1 cellular context compared by ENCODE assay signal in the genomic region with DNA sequence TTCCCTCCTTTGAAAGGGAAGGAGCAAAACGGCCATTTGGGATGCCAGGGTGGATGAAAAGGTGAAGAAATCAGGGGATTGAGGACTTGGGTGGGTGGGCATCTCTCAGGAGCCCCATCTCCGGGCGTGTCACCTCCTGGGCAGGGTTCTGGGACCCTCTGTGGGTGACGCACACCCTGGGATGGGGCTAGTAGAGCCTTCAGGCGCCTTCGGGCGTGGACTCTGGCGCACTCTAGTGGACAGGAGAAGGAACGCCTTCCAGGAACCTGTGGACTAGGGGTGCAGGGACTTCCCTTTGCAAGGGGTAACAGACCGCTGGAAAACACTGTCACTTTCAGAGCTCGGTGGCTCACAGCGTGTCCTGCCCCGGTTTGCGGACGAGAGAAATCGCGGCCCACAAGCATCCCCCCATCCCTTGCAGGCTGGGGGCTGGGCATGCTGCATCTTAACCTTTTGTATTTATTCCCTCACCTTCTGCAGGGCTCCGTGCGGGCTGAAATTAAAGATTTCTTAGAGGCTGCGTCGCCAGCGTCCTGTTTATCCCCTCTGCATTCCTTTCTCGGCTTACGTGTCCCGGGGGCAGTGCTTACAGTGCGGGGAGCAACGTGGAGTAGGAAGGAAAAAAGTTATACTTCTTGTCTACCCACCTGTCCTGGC.
TF ChIP-seq lines count a peak whose summit lies in the region.

No MANE protein-coding gene starts in this region.

TF ChIP-seq in K562, 482 proteins besides CTCF, POLR2A, EP300 and RAD21 (continued from another document and continues in another):
- TF ChIP-seq CREB3L1 (IDR thresholded peaks at IDR 0.05; ENCODE audit: borderline replicate concordance, low read depth) (no peak), HDAC8 (tag; IDR thresholded peaks at IDR 0.05) (no peak), NR2C1 (IDR thresholded peaks at IDR 0.05) (no peak), NR2C1 (tag; IDR thresholded peaks at IDR 0.05) (no peak), ETV5 (CRISPR knock-in tag; IDR thresholded peaks at IDR 0.05; ENCODE audit: low read depth) (no peak), SRF (CRISPR knock-in tag; IDR thresholded peaks at IDR 0.05) (0 out of 4 replicates have a peak, but pooled peaks of 1 of the 2 experiments have one; percentile 17), RFX1 (IDR thresholded peaks at IDR 0.05) (no peak), RFX7 (CRISPR knock-in tag; IDR thresholded peaks at IDR 0.05) (no peak), TOE1 (IDR thresholded peaks at IDR 0.05; ENCODE audit: borderline replicate concordance) (no peak), TOE1 (CRISPR knock-in tag; IDR thresholded peaks at IDR 0.05; ENCODE audit: borderline replicate concordance, low read depth) (no peak), ZBTB7A (IDR thresholded peaks at IDR 0.05; ENCODE audit: borderline replicate concordance, control insufficient read depth, low read depth, low read length) (peak; percentile 71; the same call in 1 of the 2 replicates), ELF2 (CRISPR knock-in tag; IDR thresholded peaks at IDR 0.05) (no peak), NRF1 (conservative IDR thresholded peaks at IDR 0.05 in 1 of 2, IDR thresholded peaks at IDR 0.05 in 1 of 2) (no peak), MAZ (CRISPR knock-in tag; conservative IDR thresholded peaks at IDR 0.05 in 1 of 2, IDR thresholded peaks at IDR 0.05 in 1 of 2) (peak; percentile 36 to 87; a peak in 2 of 4 replicates), PCBP2 (IDR thresholded peaks at IDR 0.05; ENCODE audit: low read depth, low read length, poor library complexity, severe bottlenecking) (no peak), ZNF175 (CRISPR knock-in tag; IDR thresholded peaks at IDR 0.05; ENCODE audit: low read depth) (no peak), HNRNPUL1 (IDR thresholded peaks at IDR 0.05; ENCODE audit: low read length) (no peak), RBFOX2 (IDR thresholded peaks at IDR 0.05; ENCODE audit: low read depth, low read length) (no peak), ARNT (IDR thresholded peaks at IDR 0.05) (no peak), FOXJ3 (CRISPR knock-in tag; IDR thresholded peaks at IDR 0.05) (no peak), CBFA2T2 (conservative IDR thresholded peaks at IDR 0.05) (no peak), FOXK1 (CRISPR knock-in tag; IDR thresholded peaks at IDR 0.05; ENCODE audit: borderline replicate concordance) (no peak), ZNF263 (CRISPR knock-in tag; IDR thresholded peaks at IDR 0.05; ENCODE audit: borderline replicate concordance) (peak; percentile 28; the same call in 1 of the 2 replicates), IRF2 (CRISPR knock-in tag; IDR thresholded peaks at IDR 0.05) (no peak), ZNF764 (CRISPR knock-in tag; IDR thresholded peaks at IDR 0.05; ENCODE audit: low read depth) (peak; percentile 19; the same call in 1 of the 2 replicates), ZBTB33 (CRISPR knock-in tag; IDR thresholded peaks at IDR 0.05) (0 out of 2 replicates have a peak, but pooled peaks have one; percentile 30), FOS (IDR thresholded peaks at IDR 0.05; ENCODE audit: extremely low read depth, insufficient read length) (no peak), PPARD (CRISPR knock-in tag; IDR thresholded peaks at IDR 0.05) (no peak), BRCA1 (IDR thresholded peaks at IDR 0.05) (no peak), BRCA1 (CRISPR knock-in tag; IDR thresholded peaks at IDR 0.05) (0 out of 2 replicates have a peak, but pooled peaks have one; percentile 35), XRCC5 (IDR thresholded peaks at IDR 0.05; ENCODE audit: low read depth, low read length) (0 out of 2 replicates have a peak, but pooled peaks have one; percentile 31), RNF2 (IDR thresholded peaks at IDR 0.05) (no peak), ZNF511 (CRISPR knock-in tag; IDR thresholded peaks at IDR 0.05) (no peak)
- TF ChIP-seq, protein P1, sequence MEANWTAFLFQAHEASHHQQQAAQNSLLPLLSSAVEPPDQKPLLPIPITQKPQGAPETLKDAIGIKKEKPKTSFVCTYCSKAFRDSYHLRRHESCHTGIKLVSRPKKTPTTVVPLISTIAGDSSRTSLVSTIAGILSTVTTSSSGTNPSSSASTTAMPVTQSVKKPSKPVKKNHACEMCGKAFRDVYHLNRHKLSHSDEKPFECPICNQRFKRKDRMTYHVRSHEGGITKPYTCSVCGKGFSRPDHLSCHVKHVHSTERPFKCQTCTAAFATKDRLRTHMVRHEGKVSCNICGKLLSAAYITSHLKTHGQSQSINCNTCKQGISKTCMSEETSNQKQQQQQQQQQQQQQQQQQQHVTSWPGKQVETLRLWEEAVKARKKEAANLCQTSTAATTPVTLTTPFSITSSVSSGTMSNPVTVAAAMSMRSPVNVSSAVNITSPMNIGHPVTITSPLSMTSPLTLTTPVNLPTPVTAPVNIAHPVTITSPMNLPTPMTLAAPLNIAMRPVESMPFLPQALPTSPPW (CRISPR knock-in tag; IDR thresholded peaks at IDR 0.05): peak; percentile 18; the same call in 1 of the 2 replicates
- TF ChIP-seq, protein P2, sequence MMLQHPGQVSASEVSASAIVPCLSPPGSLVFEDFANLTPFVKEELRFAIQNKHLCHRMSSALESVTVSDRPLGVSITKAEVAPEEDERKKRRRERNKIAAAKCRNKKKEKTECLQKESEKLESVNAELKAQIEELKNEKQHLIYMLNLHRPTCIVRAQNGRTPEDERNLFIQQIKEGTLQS (IDR thresholded peaks at IDR 0.05): peak; percentile 43; the same call in 1 of the 2 replicates
- TF ChIP-seq, protein P2 (CRISPR knock-in tag; conservative IDR thresholded peaks at IDR 0.05): no peak
- TF ChIP-seq, protein P3, sequence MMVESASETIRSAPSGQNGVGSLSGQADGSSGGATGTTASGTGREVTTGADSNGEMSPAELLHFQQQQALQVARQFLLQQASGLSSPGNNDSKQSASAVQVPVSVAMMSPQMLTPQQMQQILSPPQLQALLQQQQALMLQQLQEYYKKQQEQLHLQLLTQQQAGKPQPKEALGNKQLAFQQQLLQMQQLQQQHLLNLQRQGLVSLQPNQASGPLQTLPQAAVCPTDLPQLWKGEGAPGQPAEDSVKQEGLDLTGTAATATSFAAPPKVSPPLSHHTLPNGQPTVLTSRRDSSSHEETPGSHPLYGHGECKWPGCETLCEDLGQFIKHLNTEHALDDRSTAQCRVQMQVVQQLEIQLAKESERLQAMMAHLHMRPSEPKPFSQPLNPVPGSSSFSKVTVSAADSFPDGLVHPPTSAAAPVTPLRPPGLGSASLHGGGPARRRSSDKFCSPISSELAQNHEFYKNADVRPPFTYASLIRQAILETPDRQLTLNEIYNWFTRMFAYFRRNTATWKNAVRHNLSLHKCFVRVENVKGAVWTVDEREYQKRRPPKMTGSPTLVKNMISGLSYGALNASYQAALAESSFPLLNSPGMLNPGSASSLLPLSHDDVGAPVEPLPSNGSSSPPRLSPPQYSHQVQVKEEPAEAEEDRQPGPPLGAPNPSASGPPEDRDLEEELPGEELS (CRISPR knock-in tag; IDR thresholded peaks at IDR 0.05; ENCODE audit: borderline replicate concordance): no peak
- TF ChIP-seq, protein P4, sequence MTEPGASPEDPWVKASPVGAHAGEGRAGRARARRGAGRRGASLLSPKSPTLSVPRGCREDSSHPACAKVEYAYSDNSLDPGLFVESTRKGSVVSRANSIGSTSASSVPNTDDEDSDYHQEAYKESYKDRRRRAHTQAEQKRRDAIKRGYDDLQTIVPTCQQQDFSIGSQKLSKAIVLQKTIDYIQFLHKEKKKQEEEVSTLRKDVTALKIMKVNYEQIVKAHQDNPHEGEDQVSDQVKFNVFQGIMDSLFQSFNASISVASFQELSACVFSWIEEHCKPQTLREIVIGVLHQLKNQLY (CRISPR knock-in tag; conservative IDR thresholded peaks at IDR 0.05): no peak
- TF ChIP-seq, protein P5, sequence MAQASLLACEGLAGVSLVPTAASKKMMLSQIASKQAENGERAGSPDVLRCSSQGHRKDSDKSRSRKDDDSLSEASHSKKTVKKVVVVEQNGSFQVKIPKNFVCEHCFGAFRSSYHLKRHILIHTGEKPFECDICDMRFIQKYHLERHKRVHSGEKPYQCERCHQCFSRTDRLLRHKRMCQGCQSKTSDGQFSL (CRISPR knock-in tag; IDR thresholded peaks at IDR 0.05): no peak
- TF ChIP-seq, protein P5 (tag; IDR thresholded peaks at IDR 0.05): no peak
- TF ChIP-seq, protein P6, sequence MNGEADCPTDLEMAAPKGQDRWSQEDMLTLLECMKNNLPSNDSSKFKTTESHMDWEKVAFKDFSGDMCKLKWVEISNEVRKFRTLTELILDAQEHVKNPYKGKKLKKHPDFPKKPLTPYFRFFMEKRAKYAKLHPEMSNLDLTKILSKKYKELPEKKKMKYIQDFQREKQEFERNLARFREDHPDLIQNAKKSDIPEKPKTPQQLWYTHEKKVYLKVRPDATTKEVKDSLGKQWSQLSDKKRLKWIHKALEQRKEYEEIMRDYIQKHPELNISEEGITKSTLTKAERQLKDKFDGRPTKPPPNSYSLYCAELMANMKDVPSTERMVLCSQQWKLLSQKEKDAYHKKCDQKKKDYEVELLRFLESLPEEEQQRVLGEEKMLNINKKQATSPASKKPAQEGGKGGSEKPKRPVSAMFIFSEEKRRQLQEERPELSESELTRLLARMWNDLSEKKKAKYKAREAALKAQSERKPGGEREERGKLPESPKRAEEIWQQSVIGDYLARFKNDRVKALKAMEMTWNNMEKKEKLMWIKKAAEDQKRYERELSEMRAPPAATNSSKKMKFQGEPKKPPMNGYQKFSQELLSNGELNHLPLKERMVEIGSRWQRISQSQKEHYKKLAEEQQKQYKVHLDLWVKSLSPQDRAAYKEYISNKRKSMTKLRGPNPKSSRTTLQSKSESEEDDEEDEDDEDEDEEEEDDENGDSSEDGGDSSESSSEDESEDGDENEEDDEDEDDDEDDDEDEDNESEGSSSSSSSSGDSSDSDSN (IDR thresholded peaks at IDR 0.05; ENCODE audit: borderline replicate concordance in 1 of 2, low read depth in 2 of 2, low read length in 2 of 2): no peak
- TF ChIP-seq, protein P7, sequence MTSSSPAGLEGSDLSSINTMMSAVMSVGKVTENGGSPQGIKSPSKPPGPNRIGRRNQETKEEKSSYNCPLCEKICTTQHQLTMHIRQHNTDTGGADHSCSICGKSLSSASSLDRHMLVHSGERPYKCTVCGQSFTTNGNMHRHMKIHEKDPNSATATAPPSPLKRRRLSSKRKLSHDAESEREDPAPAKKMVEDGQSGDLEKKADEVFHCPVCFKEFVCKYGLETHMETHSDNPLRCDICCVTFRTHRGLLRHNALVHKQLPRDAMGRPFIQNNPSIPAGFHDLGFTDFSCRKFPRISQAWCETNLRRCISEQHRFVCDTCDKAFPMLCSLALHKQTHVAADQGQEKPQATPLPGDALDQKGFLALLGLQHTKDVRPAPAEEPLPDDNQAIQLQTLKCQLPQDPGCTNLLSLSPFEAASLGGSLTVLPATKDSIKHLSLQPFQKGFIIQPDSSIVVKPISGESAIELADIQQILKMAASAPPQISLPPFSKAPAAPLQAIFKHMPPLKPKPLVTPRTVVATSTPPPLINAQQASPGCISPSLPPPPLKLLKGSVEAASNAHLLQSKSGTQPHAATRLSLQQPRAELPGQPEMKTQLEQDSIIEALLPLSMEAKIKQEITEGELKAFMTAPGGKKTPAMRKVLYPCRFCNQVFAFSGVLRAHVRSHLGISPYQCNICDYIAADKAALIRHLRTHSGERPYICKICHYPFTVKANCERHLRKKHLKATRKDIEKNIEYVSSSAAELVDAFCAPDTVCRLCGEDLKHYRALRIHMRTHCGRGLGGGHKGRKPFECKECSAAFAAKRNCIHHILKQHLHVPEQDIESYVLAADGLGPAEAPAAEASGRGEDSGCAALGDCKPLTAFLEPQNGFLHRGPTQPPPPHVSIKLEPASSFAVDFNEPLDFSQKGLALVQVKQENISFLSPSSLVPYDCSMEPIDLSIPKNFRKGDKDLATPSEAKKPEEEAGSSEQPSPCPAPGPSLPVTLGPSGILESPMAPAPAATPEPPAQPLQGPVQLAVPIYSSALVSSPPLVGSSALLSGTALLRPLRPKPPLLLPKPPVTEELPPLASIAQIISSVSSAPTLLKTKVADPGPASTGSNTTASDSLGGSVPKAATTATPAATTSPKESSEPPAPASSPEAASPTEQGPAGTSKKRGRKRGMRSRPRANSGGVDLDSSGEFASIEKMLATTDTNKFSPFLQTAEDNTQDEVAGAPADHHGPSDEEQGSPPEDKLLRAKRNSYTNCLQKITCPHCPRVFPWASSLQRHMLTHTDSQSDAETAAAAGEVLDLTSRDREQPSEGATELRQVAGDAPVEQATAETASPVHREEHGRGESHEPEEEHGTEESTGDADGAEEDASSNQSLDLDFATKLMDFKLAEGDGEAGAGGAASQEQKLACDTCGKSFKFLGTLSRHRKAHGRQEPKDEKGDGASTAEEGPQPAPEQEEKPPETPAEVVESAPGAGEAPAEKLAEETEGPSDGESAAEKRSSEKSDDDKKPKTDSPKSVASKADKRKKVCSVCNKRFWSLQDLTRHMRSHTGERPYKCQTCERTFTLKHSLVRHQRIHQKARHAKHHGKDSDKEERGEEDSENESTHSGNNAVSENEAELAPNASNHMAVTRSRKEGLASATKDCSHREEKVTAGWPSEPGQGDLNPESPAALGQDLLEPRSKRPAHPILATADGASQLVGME (CRISPR knock-in tag; IDR thresholded peaks at IDR 0.05): no peak
